23 cellular contexts compared by ENCODE assay signal in genomic region chr1:202439308-202439707, GRCh38.
DNase-seq lines count a peak whose midpoint lies in the region; ATAC-seq and TF ChIP-seq lines count a peak whose summit lies in the region.
"Had no signal": no experiment of that assay in that cellular context is flagged by ENCODE, and none has a peak within 500 bp of the region (broad histone marks: within the 10 kb centered on the region; RNA-seq: fewer than 3 reads in every experiment).

No MANE protein-coding gene starts in this region.

- H3K27ac Mint-ChIP-seq in stimulated activated naive CD8-positive, alpha-beta T cell treated with anti-CD3 and anti-CD28 coated beads, Interleukin-15, amount 100 ng/mL, for 72 hours, result no peak overlapping the region
- no peak overlapping the region for H3K27ac Mint-ChIP-seq in immature natural killer cell
- H3K27ac Mint-ChIP-seq: CD8-positive, alpha-beta T cell had no signal

- H3K9me3 ChIP-seq in psoas muscle, result no peaks in the 10 kb centered on the region
- H3K9me3 ChIP-seq: BLaER1, Peyer's patch had no signal

- WGBS in psoas muscle, 3 donors, result 93 to 97% (median 97%) methylated on average over 14 of the region's 14 CpGs

- no peaks in the 10 kb centered on the region for H3K9me3 Mint-ChIP-seq in stimulated activated naive CD8-positive, alpha-beta T cell treated with anti-CD3 and anti-CD28 coated beads, Interleukin-15, amount 100 ng/mL, for 72 hours
- H3K9me3 Mint-ChIP-seq in immature natural killer cell, result no peaks in the 10 kb centered on the region
- H3K9me3 Mint-ChIP-seq: CD8-positive, alpha-beta T cell had no signal

- no peaks in the 10 kb centered on the region for H3K4me1 Mint-ChIP-seq in stimulated activated naive CD8-positive, alpha-beta T cell treated with anti-CD3 and anti-CD28 coated beads, Interleukin-15, amount 100 ng/mL, for 72 hours
- no peaks in the 10 kb centered on the region for H3K4me1 Mint-ChIP-seq in immature natural killer cell

- intact Hi-C loops in left ventricle myocardium superior (cut with micrococcal nuclease), result no loop called here
- intact Hi-C loops in psoas muscle (cut with DNase I), result no loop called here

- H3K27me3 Mint-ChIP-seq in stimulated activated naive CD8-positive, alpha-beta T cell treated with anti-CD3 and anti-CD28 coated beads, Interleukin-15, amount 100 ng/mL, for 72 hours, result no peaks in the 10 kb centered on the region
- peaks cover 0 to 2% (median 0%) of the 10 kb centered on the region in 3 donors for H3K27me3 Mint-ChIP-seq in immature natural killer cell (ENCODE audit: low read depth in 3 of 3)

- H3K4me3 Mint-ChIP-seq in stimulated activated naive CD8-positive, alpha-beta T cell treated with anti-CD3 and anti-CD28 coated beads, Interleukin-15, amount 100 ng/mL, for 72 hours, result no peak overlapping the region
- no peak overlapping the region for H3K4me3 Mint-ChIP-seq in immature natural killer cell
- H3K4me3 Mint-ChIP-seq: CD8-positive, alpha-beta T cell had no signal

- DNase-seq in D341Med (ENCODE audit: low spot score) (peak; percentile 25), GM06990 (ENCODE audit: extremely low read depth, insufficient read length) (peak; percentile 3), left ventricle myocardium superior (no peak), psoas muscle (peak in 1 of 2 donors; percentile 52), A172 (ENCODE audit: low spot score) (no peak), immature natural killer cell (no peak)
- no peak for DNase-seq in stimulated activated naive CD8-positive, alpha-beta T cell treated with anti-CD3 and anti-CD28 coated beads, Interleukin-15, amount 100 ng/mL, for 72 hours
- DNase-seq: ACHN; CD8-positive, alpha-beta T cell; DMS153; GOT3; IMR-90; Karpas-422; NCI-H1694; NCI-H2081; NCI-H2171; NCI-H345; NCI-H524; NCI-H774; Peyer's patch; SHP77 had no signal

- ATAC-seq in left ventricle myocardium superior (peak; percentile 8), psoas muscle (peak in 3 of 4 donors; percentile 24 to 36 (median 28))
- ATAC-seq in stimulated activated naive CD8-positive, alpha-beta T cell treated with anti-CD3 and anti-CD28 coated beads, Interleukin-15, amount 100 ng/mL, for 72 hours, result no peak
- ATAC-seq: CD8-positive, alpha-beta T cell; HCT116 had no signal

- H3K36me3 ChIP-seq in GM06990 (ENCODE audit: control insufficient read depth, insufficient read depth, low read length) (no peaks in the 10 kb centered on the region; the same call in none of the 2 replicates), psoas muscle (ENCODE audit: insufficient read depth in 1 of 2, low read depth in 1 of 2) (peaks cover 0 to 97% of the 10 kb centered on the region in 2 donors)

- H3K27me3 ChIP-seq in GM06990 (replicated peaks; ENCODE audit: control insufficient read depth, insufficient read depth, low read length) (no peaks in the 10 kb centered on the region), psoas muscle (ENCODE audit: insufficient read depth in 3 of 3, low read length in 2 of 3) (no peaks in the 10 kb centered on the region)
- H3K27me3 ChIP-seq: BLaER1, Peyer's patch had no signal

- no peaks in the 10 kb centered on the region for H3K4me1 ChIP-seq in psoas muscle
- H3K4me1 ChIP-seq: BLaER1, Peyer's patch had no signal

- TF ChIP-seq CTCF in GM06990 (IDR thresholded peaks at IDR 0.05; ENCODE audit: insufficient read depth, low read length, poor library complexity, severe bottlenecking) (no peak), psoas muscle (IDR thresholded peaks at IDR 0.05) (no peak)

- H3K36me3 Mint-ChIP-seq in immature natural killer cell, result peaks cover 15 to 53% (median 29%) of the 10 kb centered on the region in 3 donors

- H3K4me3 ChIP-seq in GM06990 (replicated peaks; ENCODE audit: low read depth, low read length) (no peak overlapping the region), psoas muscle (no peak overlapping the region)
- H3K4me3 ChIP-seq: BLaER1, Peyer's patch had no signal

- H3K27ac ChIP-seq in psoas muscle, result no peak overlapping the region
- H3K27ac ChIP-seq: BLaER1, Peyer's patch had no signal

Comparison
In these comparisons a context has a peak if more than half of its experiments do, and no peak if none do; other contexts are left out.
1. DNase-seq: peak in D341Med (single experiment) and GM06990 (single experiment); none in left ventricle myocardium superior (single experiment), stimulated activated naive CD8-positive, alpha-beta T cell treated with anti-CD3 and anti-CD28 coated beads, Interleukin-15, amount 100 ng/mL, for 72 hours (0 of 2), A172 (single experiment) and immature natural killer cell (0 of 3).